In the genomic region with DNA sequence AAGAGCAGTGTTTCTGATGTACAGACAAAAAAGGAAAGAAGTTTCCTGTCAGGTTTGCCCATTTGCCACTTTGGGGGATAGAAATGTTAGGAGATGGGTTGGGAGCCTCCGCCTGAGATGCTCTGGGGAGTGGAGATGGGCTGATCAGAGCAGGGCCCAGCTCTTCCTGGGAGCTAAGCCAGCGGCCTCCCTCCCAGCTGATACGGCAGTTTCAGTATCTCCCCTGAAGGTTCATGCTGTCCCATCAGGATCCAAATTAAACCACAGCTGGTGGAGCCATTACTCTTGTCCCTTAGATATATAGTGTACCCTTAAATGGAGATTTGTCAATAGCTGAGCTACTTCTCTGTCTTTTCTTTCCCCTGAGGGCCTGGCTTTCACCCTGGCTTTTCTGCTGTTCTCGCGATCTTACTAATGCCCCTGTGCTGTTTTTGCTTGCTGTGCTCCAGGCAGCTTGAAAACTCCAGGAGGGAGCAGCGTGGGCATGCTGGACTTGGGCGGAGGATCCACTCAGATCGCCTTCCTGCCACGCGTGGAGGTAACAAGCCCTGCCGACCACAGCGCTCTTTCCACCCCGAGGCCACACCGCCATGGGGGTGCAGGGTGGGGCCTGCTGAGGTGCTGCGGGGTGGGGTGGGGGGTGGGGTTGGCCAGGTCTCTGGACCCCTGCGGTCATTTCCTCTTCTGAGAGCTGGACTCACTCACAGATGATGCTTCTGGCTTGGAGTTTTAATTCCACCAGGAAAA, we compare ENCODE assay signal across 21 cellular contexts.
"Had no signal": no experiment of that assay in that cellular context is flagged by ENCODE, and none has a peak within 500 bp of the region (broad histone marks: within the 10 kb centered on the region; RNA-seq: fewer than 3 reads in every experiment).

No MANE protein-coding gene starts in this region.

- ATAC-seq: effector memory CD8-positive, alpha-beta T cell; left lung had no signal

- H3K36me3 ChIP-seq: ovary had no signal

- H3K27me3 ChIP-seq: ascending aorta, cardiac muscle cell, left lung, neutrophil, ovary had no signal

- H3K27ac ChIP-seq: ascending aorta, cardiac muscle cell, left lung, neutrophil, ovary, prostate gland had no signal

- H3K9me3 ChIP-seq: ascending aorta, left lung, neutrophil, ovary, prostate gland had no signal

- DNase-seq: activated CD4-positive, alpha-beta T cell treated with anti-CD3 and anti-CD28 coated beads for 4 hours; activated CD4-positive, alpha-beta T cell treated with anti-CD3 and anti-CD28 coated beads, Interleukin-2, amount 50 U/mL, for 48 hours; activated CD4-positive, CD25-positive, alpha-beta regulatory T cell; activated CD8-positive, alpha-beta memory T cell treated with anti-CD3 and anti-CD28 coated beads for 24 hours; activated effector memory CD4-positive, alpha-beta T cell treated with anti-CD3 and anti-CD28 coated beads, Interleukin-2, amount 50 U/mL, for 16 hours; activated naive CD4-positive, alpha-beta T cell treated with anti-CD3 and anti-CD28 coated beads, Interleukin-2, amount 10 ng/mL, durations not matched to agents 7 days and 5 days; activated naive CD8-positive, alpha-beta T cell treated with anti-CD3 and anti-CD28 coated beads, Interleukin-2, amount 10 ng/mL, durations not matched to agents 7 days and 5 days; cortex of kidney; effector memory CD8-positive, alpha-beta T cell; kidney glomerular epithelial cell; left lung; nephron progenitor cell; retina; stimulated activated CD4-positive, alpha-beta T cell treated with anti-CD3 and anti-CD28 coated beads, Interleukin-1b, Interleukin-23, amount 100 ng/mL, for 48 hours; stimulated activated naive CD4-positive, alpha-beta T cell treated with Interleukin-2 at 50 U/mL for 16 hours had no signal

- H3K4me3 ChIP-seq: ascending aorta, cardiac muscle cell, left lung, ovary, prostate gland, smooth muscle cell had no signal

- H3K4me1 ChIP-seq: ascending aorta, left lung had no signal
